ENCODE assay signal across 16 cellular contexts in genomic region chr3:41248525-41248924, GRCh38. TPM values are rescaled to one million over a fixed set of nuclear protein-coding genes. Genes with fewer than 3 reads are reported as not detected.
DNase-seq lines count a peak whose midpoint lies in the region; ATAC-seq and TF ChIP-seq lines count a peak whose summit lies in the region.
"Had no signal": no experiment of that assay in that cellular context is flagged by ENCODE, and none has a peak within 500 bp of the region (broad histone marks: within the 10 kb centered on the region; RNA-seq: fewer than 3 reads in every experiment).

No MANE protein-coding gene starts in this region.

- CTCF ChIA-PET in IMR-90 (lab: Yijun Ruan, JAX), result no interaction called here

- POLR2A ChIA-PET in IMR-90 (lab: Charles Lee; ENCODE audit: unreplicated experiment), result no interaction called here

- H3K4ac ChIP-seq in IMR-90 (ENCODE audit: low read depth, low read length), result no peak overlapping the region

- H3K36me3 Mint-ChIP-seq in type B pancreatic cell, result peaks cover 13% of the 10 kb centered on the region

- DNase-seq in IMR-90 (no peak), choroid plexus epithelial cell (ENCODE audit: low read depth) (peak; percentile 80), right lobe of liver (no peak), type B pancreatic cell (ENCODE audit: extremely low spot score, unreplicated experiment) (no peak), NCI-H510A (lab: John Stamatoyannopoulos, UW) (no peak)
- no peak for DNase-seq in activated naive CD4-positive, alpha-beta T cell (lab: John Stamatoyannopoulos, UW)
- DNase-seq: 8988T; AML-193; Calu3; CD4-positive, CD25-positive, alpha-beta regulatory T cell; DMS 273 treated with DMSO at 0.1 percent for 48 hours; H7; KBM-7 had no signal

- no peak for TF ChIP-seq RAD21 in IMR-90 (IDR thresholded peaks at IDR 0.05; ENCODE audit: low read length)

- H3K4me2 ChIP-seq in IMR-90 (ENCODE audit: low read depth, low read length), result no peak overlapping the region
- H3K4me2 ChIP-seq: GM23338 had no signal

- 83% methylated on average over 3 of the region's 3 CpGs; no CpG with 5 or more reads in 1 of the 2 experiments for WGBS in IMR-90 (ENCODE audit: extremely low coverage in 2 of 2, insufficient read length in 1 of 2), 2 experiments
- 50% methylated on average over 1 of the region's 3 CpGs for WGBS in right lobe of liver (ENCODE audit: insufficient coverage, low coverage, low lambda C conversion rate, missing lambda C conversion rate)

- no peaks in the 10 kb centered on the region for H3K9me3 Mint-ChIP-seq in type B pancreatic cell
- H3K9me3 Mint-ChIP-seq: GM23338 had no signal

- H3K27me3 ChIP-seq in IMR-90 (ENCODE audit: control insufficient read depth, insufficient read depth, low read length) (no peaks in the 10 kb centered on the region), right lobe of liver (no peaks in the 10 kb centered on the region)
- H3K27me3 ChIP-seq: BLaER1 had no signal

- no peaks in the 10 kb centered on the region for H3K27me3 Mint-ChIP-seq in type B pancreatic cell

- TF ChIP-seq POLR2A in IMR-90 (IDR thresholded peaks at IDR 0.05; ENCODE audit: low read depth, low read length), result no peak
- TF ChIP-seq POLR2A in right lobe of liver (IDR thresholded peaks at IDR 0.05), result no peak

- H4K20me1 ChIP-seq in IMR-90 (ENCODE audit: insufficient read depth, low read length), result no peaks in the 10 kb centered on the region; the same call in 1 of the 2 replicates

- H3K27ac ChIP-seq in IMR-90 (ENCODE audit: insufficient read depth, low read length) (no peak overlapping the region), right lobe of liver (no peak overlapping the region)
- H3K27ac ChIP-seq: BLaER1 had no signal

- no peak for TF ChIP-seq CTCF in IMR-90 (conservative IDR thresholded peaks at IDR 0.05; ENCODE audit: low read depth, low read length)
- no peak for TF ChIP-seq CTCF in choroid plexus epithelial cell (conservative IDR thresholded peaks at IDR 0.05; ENCODE audit: low read depth, low read length)
- TF ChIP-seq CTCF in right lobe of liver (IDR thresholded peaks at IDR 0.05), result no peak
- no peak for TF ChIP-seq CTCF in type B pancreatic cell (conservative IDR thresholded peaks at IDR 0.05)

- peaks cover 13% of the 10 kb centered on the region for H3K4me1 Mint-ChIP-seq in type B pancreatic cell (ENCODE audit: unreplicated experiment)
- H3K4me1 Mint-ChIP-seq: CD4-positive, CD25-positive, alpha-beta regulatory T cell had no signal

- no peak overlapping the region for H3K56ac ChIP-seq in IMR-90 (ENCODE audit: extremely low read depth, insufficient read depth, low read length)

- H2BK20ac ChIP-seq in IMR-90 (ENCODE audit: low read depth, low read length), result no peak overlapping the region

- BruUV-seq in IMR-90 (replicated peaks; lab: Mats Ljungman, UMichigan), result no TSS peak

- intact Hi-C loops in IMR-90 (cut with micrococcal nuclease) (no loop called here), right lobe of liver (cut with DNase I) (no loop called here)

- no peak overlapping the region for H3K18ac ChIP-seq in IMR-90 (ENCODE audit: low read depth, low read length)

- in situ Hi-C loops in IMR-90 (cut with MboI; ENCODE audit: low sequenced_read_pairs), result no loop called here

- H2AFZ ChIP-seq in IMR-90 (replicated peaks; ENCODE audit: low read length, poor library complexity), result peak overlapping the region; percentile 68
- H2AFZ ChIP-seq: GM23338 had no signal

- H3K79me1 ChIP-seq in IMR-90 (ENCODE audit: low read depth in 1 of 2, low read length in 2 of 2), result no peaks in the 10 kb centered on the region

- ATAC-seq in IMR-90 (ENCODE audit: low read depth), result peak; percentile 31; the same call in 1 of the 2 replicates
- ATAC-seq in right lobe of liver, result peak in 3 of 4 donors; percentile 21 to 37 (median 35)
- ATAC-seq in HG02970 (IDR thresholded peaks at IDR 0.05; ENCODE audit: low FRiP score, unreplicated experiment), result no peak
- ATAC-seq: GM23338 had no signal

- no peak overlapping the region for H3K4me3 Mint-ChIP-seq in type B pancreatic cell
- H3K4me3 Mint-ChIP-seq: CD4-positive, CD25-positive, alpha-beta regulatory T cell; GM23338 had no signal

- no peaks in the 10 kb centered on the region for H3K9me3 ChIP-seq in IMR-90 (ENCODE audit: control insufficient read depth, insufficient read depth, low read length)
- H3K9me3 ChIP-seq in right lobe of liver, result no peaks in the 10 kb centered on the region
- H3K9me3 ChIP-seq: BLaER1 had no signal

- H4K91ac ChIP-seq in IMR-90 (ENCODE audit: insufficient read depth, low read depth, low read length), result no peak overlapping the region

- no peak overlapping the region for H3K14ac ChIP-seq in IMR-90 (replicated peaks; ENCODE audit: low read depth, low read length)

- no peak overlapping the region for H2AK9ac ChIP-seq in IMR-90 (replicated peaks; ENCODE audit: low read depth, low read length, poor library complexity)

- H3K36me3 ChIP-seq in IMR-90 (ENCODE audit: control insufficient read depth, insufficient read depth, low read length) (peaks cover 11% of the 10 kb centered on the region), right lobe of liver (no peaks in the 10 kb centered on the region)

- H3K4me3 ChIP-seq in IMR-90 (ENCODE audit: insufficient read depth, low read depth, low read length) (no peak overlapping the region), choroid plexus epithelial cell (ENCODE audit: low read depth, low read length) (no peak overlapping the region), right lobe of liver (no peak overlapping the region)
- H3K4me3 ChIP-seq: BLaER1, GM23338 had no signal

- H3K27ac Mint-ChIP-seq in type B pancreatic cell, result peak overlapping the region; percentile 16
- H3K27ac Mint-ChIP-seq: CD4-positive, CD25-positive, alpha-beta regulatory T cell; GM23338 had no signal

- H4K5ac ChIP-seq in IMR-90 (ENCODE audit: low read depth, low read length), result no peak overlapping the region

- no peak overlapping the region for H3K23ac ChIP-seq in IMR-90 (ENCODE audit: low read depth, low read length)

- H2BK15ac ChIP-seq in IMR-90 (ENCODE audit: low read depth, low read length), result no peak overlapping the region; the same call in 2 of the 3 replicates

- H3K9me1 ChIP-seq in IMR-90 (ENCODE audit: insufficient read depth, low read length), result peaks cover 19% of the 10 kb centered on the region; the same call in 1 of the 2 replicates

- H3K4me1 ChIP-seq in IMR-90 (ENCODE audit: control insufficient read depth, insufficient read depth, low read length) (peaks cover 3% of the 10 kb centered on the region; the same call in 1 of the 2 replicates), right lobe of liver (no peaks in the 10 kb centered on the region)

- no peak overlapping the region for H2AK5ac ChIP-seq in IMR-90 (ENCODE audit: low read depth, low read length)

- H2BK5ac ChIP-seq in IMR-90 (ENCODE audit: low read depth, low read length, poor library complexity, severe bottlenecking), result no peak overlapping the region

- H3K9ac ChIP-seq in IMR-90 (ENCODE audit: low read depth, low read length), result no peak overlapping the region
- H3K9ac ChIP-seq: BLaER1 had no signal

- no peak overlapping the region for H2BK120ac ChIP-seq in IMR-90 (ENCODE audit: low read depth, low read length)

- no peak overlapping the region for H4K8ac ChIP-seq in IMR-90 (ENCODE audit: low read depth in 2 of 2, low read length in 2 of 2)

- dilution Hi-C loops in IMR-90 (cut with HindIII; ENCODE audit: low sequenced_read_pairs, unreplicated experiment), result no loop called here

TF ChIP-seq in IMR-90, 13 proteins besides CTCF, POLR2A, EP300 and RAD21:
- TF ChIP-seq MAZ (IDR thresholded peaks at IDR 0.05; ENCODE audit: borderline replicate concordance, low read depth, low read length) (no peak), RCOR1 (IDR thresholded peaks at IDR 0.05; ENCODE audit: insufficient replicate concordance, low read length) (no peak), SMC3 (IDR thresholded peaks at IDR 0.05; ENCODE audit: low read depth, low read length) (no peak), USF2 (IDR thresholded peaks at IDR 0.05; ENCODE audit: low read depth, low read length) (no peak), CHD1 (IDR thresholded peaks at IDR 0.05; ENCODE audit: low read depth, low read length) (no peak), NFE2L2 (IDR thresholded peaks at IDR 0.05; ENCODE audit: low read depth, low read length) (no peak), MAFK (IDR thresholded peaks at IDR 0.05; ENCODE audit: low read depth, low read length) (no peak), FOS (IDR thresholded peaks at IDR 0.05; ENCODE audit: low read depth, low read length) (no peak), RFX5 (IDR thresholded peaks at IDR 0.05; ENCODE audit: low read depth, low read length) (no peak), BHLHE40 (IDR thresholded peaks at IDR 0.05; ENCODE audit: low read depth, low read length) (no peak), MXI1 (IDR thresholded peaks at IDR 0.05; ENCODE audit: borderline replicate concordance, low read depth, low read length) (no peak), ELK1 (IDR thresholded peaks at IDR 0.05; ENCODE audit: borderline replicate concordance, low read depth, low read length) (no peak)

RNA-seq across cellular contexts. Expression of gene CTNNB1, which starts 49.2 kb away (rescaled TPM):
- total RNA-seq in IMR-90 (2012; rRNA removed) (1,415 and 1,677 TPM in 2 replicates), right lobe of liver (100 to 1,000 TPM; 107 to 160 (median 138) TPM), type B pancreatic cell (ENCODE audit: low replicate concordance) (438 and 471 TPM in 2 replicates)
- 364 and 381 TPM in 2 replicates for polyA plus RNA-seq in IMR-90 (2012; rRNA removed)
- polyA plus RNA-seq in IMR-90 (2012; cell fraction: cytosol; rRNA removed), result 187 and 317 TPM in 2 replicates
- 205 and 300 TPM in 2 replicates for polyA plus RNA-seq in IMR-90 (2012; cell fraction: nucleus; rRNA removed; ENCODE audit: low replicate concordance)
